Comparison of ENCODE assay signal across 8 cellular contexts in genomic region chr6:39347906-39348585, GRCh38. TPM values are rescaled to one million over a fixed set of nuclear protein-coding genes. Genes with fewer than 3 reads are reported as not detected.
DNase-seq lines count a peak whose midpoint lies in the region; ATAC-seq, FAIRE-seq and TF ChIP-seq lines count a peak whose summit lies in the region.

No MANE protein-coding gene starts in this region.

- no peaks in the 10 kb centered on the region for H3K36me3 ChIP-seq in HepG2 (replicated peaks in 1 of 2; ENCODE audit: control insufficient read depth in 1 of 2, insufficient read depth in 2 of 2, low read length in 2 of 2)

- TF ChIP-seq EP300 in HepG2 (IDR thresholded peaks at IDR 0.05; ENCODE audit: low read depth in 2 of 2, low read length in 2 of 2) (no peak), HepG2 (CRISPR knock-in tag; IDR thresholded peaks at IDR 0.05; ENCODE audit: borderline replicate concordance) (no peak)

- ATAC-seq in HepG2 (peak; percentile 91), GM19328 (IDR thresholded peaks at IDR 0.05; ENCODE audit: unreplicated experiment) (no peak)

- no peak overlapping the region for H3K4me2 ChIP-seq in HepG2 (ENCODE audit: low read depth, low read length)

- H3K9me3 ChIP-seq in HepG2 (ENCODE audit: low read length), result no peaks in the 10 kb centered on the region

- H3K4me1 ChIP-seq in HepG2 (ENCODE audit: insufficient read depth, low read length), result no peaks in the 10 kb centered on the region

- TF ChIP-seq RAD21 in HepG2 (CRISPR knock-in tag; IDR thresholded peaks at IDR 0.05), result peak; percentile 63; the same call in 1 of the 2 replicates

- H2AFZ ChIP-seq in HepG2 (ENCODE audit: low read length), result no peak overlapping the region

- no TSS peak for BruUV-seq in HepG2 (replicated peaks; lab: Mats Ljungman, UMichigan)

- H3K79me2 ChIP-seq in HepG2 (ENCODE audit: insufficient read depth, low read length), result no peaks in the 10 kb centered on the region

- CTCF ChIA-PET in HepG2 (lab: Yijun Ruan, JAX; ENCODE audit: low intra/inter-chr PET ratio, low total read pairs), result interaction anchor here (1.8 kb wide), 1 partner anchor 544 kb away, joined by 19 read pairs; no protein-coding TSS in a partner anchor

- DNase-seq in COLO668 (lab: John Stamatoyannopoulos, UW; ENCODE audit: unreplicated experiment) (peak; percentile 54), H54 (ENCODE audit: insufficient read length, low spot score) (peak; percentile 76), NCI-H2227 (lab: John Stamatoyannopoulos, UW; ENCODE audit: unreplicated experiment) (peak; percentile 88), cerebellar cortex (ENCODE audit: low spot score) (peak; percentile 62), HepG2 (ENCODE audit: low spot score) (peak; percentile 46)
- DNase-seq in activated CD4-positive, CD25-positive, alpha-beta regulatory T cell treated with anti-CD3 and anti-CD28 coated beads, Interleukin-2, amount 50 U/mL, for 72 hours, result peak; percentile 72
- peak in 2 of 3 donors; percentile 9 to 46 for DNase-seq in stimulated activated CD4-positive, alpha-beta T cell treated with anti-CD3 and anti-CD28 coated beads, TNF-alpha, amount 100 ng/mL, for 1 hour (ENCODE audit: low read depth in 3 of 3, low spot score in 1 of 3)

- intact Hi-C loops in HepG2 (cut with micrococcal nuclease; ENCODE audit: unreplicated experiment), result loop anchor here (1.0 kb wide), 1 partner anchor 544 kb away; no protein-coding TSS in a partner anchor

- H3K9ac ChIP-seq in HepG2 (ENCODE audit: insufficient read depth, low read depth, low read length), result no peak overlapping the region

- FAIRE-seq in H54 (lab: Jason Lieb, UNC) (no peak), HepG2 (lab: Jason Lieb, UNC) (peak; percentile 66)

- in situ Hi-C loops in HepG2 (cut with HindIII; ENCODE audit: extremely low pct_ligation_motif_present, low pct_unique_long_range_greater_than_20kb), result no loop called here

- TF ChIP-seq POLR2A in H54 (IDR thresholded peaks at IDR 0.05; ENCODE audit: low read depth, low read length), result no peak
- TF ChIP-seq POLR2A in HepG2 (IDR thresholded peaks at IDR 0.05; ENCODE audit: insufficient read depth in 1 of 2, low read depth in 2 of 2, low read length in 2 of 2), result no peak

- POLR2A ChIA-PET in HepG2 (lab: Yijun Ruan, JAX), result no interaction called here

- H3K4me3 ChIP-seq in HepG2 (replicated peaks in 1 of 3; ENCODE audit: insufficient read depth in 1 of 3, low read depth in 2 of 3, low read length in 3 of 3), result no peak overlapping the region

- H3K27me3 ChIP-seq in HepG2 (ENCODE audit: control insufficient read depth in 1 of 2, insufficient read depth in 2 of 2, low read length in 2 of 2), result no peaks in the 10 kb centered on the region

- WGBS in HepG2 (ENCODE audit: low lambda C conversion rate), result 22% methylated on average over 9 of the region's 9 CpGs

- no peaks in the 10 kb centered on the region for H4K20me1 ChIP-seq in HepG2 (ENCODE audit: insufficient read depth, low read length)

- peak; percentile 85 for TF ChIP-seq CTCF in HepG2 (CRISPR knock-in tag; IDR thresholded peaks at IDR 0.05)

- no peak overlapping the region for H3K27ac ChIP-seq in HepG2 (ENCODE audit: extremely low read length, insufficient read depth, low read length)

TF ChIP-seq in HepG2, 621 proteins besides CTCF, POLR2A, EP300 and RAD21 (continues in another document):
- TF ChIP-seq XRCC5 (optimal IDR thresholded peaks at IDR 0.05; ENCODE audit: low read length) (peak; percentile 72), ZNF501 (CRISPR knock-in tag; IDR thresholded peaks at IDR 0.05) (peak; percentile 33; the same call in 1 of the 2 replicates), PHF5A (CRISPR knock-in tag; IDR thresholded peaks at IDR 0.05; ENCODE audit: low read depth, unreplicated experiment) (no peak), ZNF230 (CRISPR knock-in tag; IDR thresholded peaks at IDR 0.05) (0 out of 2 replicates have a peak, but pooled peaks have one; percentile 59), STAT6 (CRISPR knock-in tag; IDR thresholded peaks at IDR 0.05; ENCODE audit: borderline replicate concordance) (no peak), ZNF569 (CRISPR knock-in tag; IDR thresholded peaks at IDR 0.05; ENCODE audit: borderline replicate concordance) (no peak), CEBPB (IDR thresholded peaks at IDR 0.05; ENCODE audit: borderline replicate concordance, low read depth, low read length) (no peak), GATA4 (IDR thresholded peaks at IDR 0.05; ENCODE audit: borderline replicate concordance, low read depth) (no peak), SMC3 (IDR thresholded peaks at IDR 0.05; ENCODE audit: low read length) (peak; percentile 62), STAG1 (CRISPR knock-in tag; IDR thresholded peaks at IDR 0.05) (peak; percentile 84), ELF1 (CRISPR knock-in tag; IDR thresholded peaks at IDR 0.05) (peak; percentile 9; the same call in 1 of the 2 replicates), ZNF572 (CRISPR knock-in tag; IDR thresholded peaks at IDR 0.05) (peak; percentile 23; the same call in 1 of the 2 replicates), ZFP36 (IDR thresholded peaks at IDR 0.05; ENCODE audit: borderline replicate concordance, low read depth, low read length, partially characterized antibody) (peak; percentile 34), EED (CRISPR knock-in tag; IDR thresholded peaks at IDR 0.05) (0 out of 2 replicates have a peak, but pooled peaks have one; percentile 32)

RNA-seq across cellular contexts. Expression of gene KCNK16, which starts 25.5 kb away (rescaled TPM):
- not detected in 2 replicates for total RNA-seq in HepG2 (2016; rRNA removed; fragmentation: Illumina TruSeq; extraction: Trizol)
- total RNA-seq in HepG2 (2016; cell fraction: cytosol; rRNA removed; fragmentation: Illumina TruSeq; extraction: Trizol; ENCODE audit: low read depth), result not detected in 2 replicates
- total RNA-seq in HepG2 (2016; cell fraction: insoluble cytoplasmic fraction; rRNA removed; fragmentation: Illumina TruSeq; extraction: Trizol), result not detected in 2 replicates
- total RNA-seq in HepG2 (2016; cell fraction: membrane; rRNA removed; fragmentation: Illumina TruSeq; extraction: Trizol), result not detected in 2 replicates
- total RNA-seq in HepG2 (2016; cell fraction: nucleus; rRNA removed; fragmentation: Illumina TruSeq; extraction: Trizol), result not detected in 2 replicates
- polyA plus RNA-seq in HepG2 (2011; rRNA removed), result not detected in 2 replicates
- not detected in 2 replicates for polyA plus RNA-seq in HepG2 (2011; cell fraction: cytosol; rRNA removed)
- not detected in 2 replicates for polyA plus RNA-seq in HepG2 (2011; cell fraction: nucleus; rRNA removed)
- polyA plus RNA-seq in HepG2 (2012), result not detected in 2 replicates
- not detected in 2 replicates for polyA plus RNA-seq in HepG2 (2016; cell fraction: cytosol; fragmentation: Illumina TruSeq; extraction: Trizol; ENCODE audit: low read depth)
- polyA plus RNA-seq in HepG2 (2016; cell fraction: insoluble cytoplasmic fraction; fragmentation: Illumina TruSeq; extraction: Trizol; ENCODE audit: low read depth), result not detected in 2 replicates
- not detected in 2 replicates for polyA plus RNA-seq in HepG2 (2016; cell fraction: membrane; fragmentation: Illumina TruSeq; extraction: Trizol; ENCODE audit: low read depth)
- polyA plus RNA-seq in HepG2 (2016; cell fraction: nucleus; fragmentation: Illumina TruSeq; extraction: Trizol; ENCODE audit: insufficient read depth, low read depth), result not detected in 2 replicates
- polyA minus RNA-seq in HepG2 (2011; rRNA and poly(A)+ RNA removed; ENCODE audit: low replicate concordance), result not detected in 2 replicates
- polyA minus RNA-seq in HepG2 (2011; cell fraction: cytosol; rRNA and poly(A)+ RNA removed), result not detected in 2 replicates
- not detected in 2 replicates for polyA minus RNA-seq in HepG2 (2011; cell fraction: nucleus; rRNA and poly(A)+ RNA removed)

RNA-seq across cellular contexts. Expression of gene KCNK17, which starts 33.8 kb away (rescaled TPM):
- total RNA-seq in HepG2 (2016; rRNA removed; fragmentation: Illumina TruSeq; extraction: Trizol), result not detected in 2 replicates
- total RNA-seq in HepG2 (2016; cell fraction: cytosol; rRNA removed; fragmentation: Illumina TruSeq; extraction: Trizol; ENCODE audit: low read depth), result not detected in 2 replicates
- not detected in 2 replicates for total RNA-seq in HepG2 (2016; cell fraction: insoluble cytoplasmic fraction; rRNA removed; fragmentation: Illumina TruSeq; extraction: Trizol)
- not detected in 2 replicates for total RNA-seq in HepG2 (2016; cell fraction: membrane; rRNA removed; fragmentation: Illumina TruSeq; extraction: Trizol)
- total RNA-seq in HepG2 (2016; cell fraction: nucleus; rRNA removed; fragmentation: Illumina TruSeq; extraction: Trizol), result not detected in 2 replicates
- polyA plus RNA-seq in HepG2 (2011; rRNA removed), result not detected in 2 replicates
- not detected in 2 replicates for polyA plus RNA-seq in HepG2 (2011; cell fraction: cytosol; rRNA removed)
- polyA plus RNA-seq in HepG2 (2011; cell fraction: nucleus; rRNA removed), result not detected in 2 replicates
- polyA plus RNA-seq in HepG2 (2012), result not detected in 2 replicates
- polyA plus RNA-seq in HepG2 (2016; cell fraction: cytosol; fragmentation: Illumina TruSeq; extraction: Trizol; ENCODE audit: low read depth), result not detected in 2 replicates
- polyA plus RNA-seq in HepG2 (2016; cell fraction: insoluble cytoplasmic fraction; fragmentation: Illumina TruSeq; extraction: Trizol; ENCODE audit: low read depth), result not detected in 2 replicates
- polyA plus RNA-seq in HepG2 (2016; cell fraction: membrane; fragmentation: Illumina TruSeq; extraction: Trizol; ENCODE audit: low read depth), result not detected in 2 replicates
- polyA plus RNA-seq in HepG2 (2016; cell fraction: nucleus; fragmentation: Illumina TruSeq; extraction: Trizol; ENCODE audit: insufficient read depth, low read depth), result not detected in 2 replicates
- polyA minus RNA-seq in HepG2 (2011; rRNA and poly(A)+ RNA removed; ENCODE audit: low replicate concordance), result not detected in 2 replicates
- polyA minus RNA-seq in HepG2 (2011; cell fraction: cytosol; rRNA and poly(A)+ RNA removed), result not detected in 2 replicates
- not detected in 2 replicates for polyA minus RNA-seq in HepG2 (2011; cell fraction: nucleus; rRNA and poly(A)+ RNA removed)

Comparison
In these comparisons a context has a peak if more than half of its experiments do, and no peak if none do; other contexts are left out.
1. DNase-seq: peak in every context shown above with its lines; median percentile 88 in NCI-H2227; 76 in H54; 72 in activated CD4-positive, CD25-positive, alpha-beta regulatory T cell treated with anti-CD3 and anti-CD28 coated beads, Interleukin-2, amount 50 U/mL, for 72 hours; 62 in cerebellar cortex; 54 in COLO668; 46 in HepG2; 28 in stimulated activated CD4-positive, alpha-beta T cell treated with anti-CD3 and anti-CD28 coated beads, TNF-alpha, amount 100 ng/mL, for 1 hour.